In genomic region chr6:41705329-41705995, GRCh38 we compare ENCODE assay signal across 10 cellular contexts. TPM values are rescaled to one million over a fixed set of nuclear protein-coding genes. Genes with fewer than 3 reads are reported as not detected.
DNase-seq lines count a peak whose midpoint lies in the region.
"Had no signal": no experiment of that assay in that cellular context is flagged by ENCODE, and none has a peak within 500 bp of the region (broad histone marks: within the 10 kb centered on the region; RNA-seq: fewer than 3 reads in every experiment).

No MANE protein-coding gene starts in this region.

- peaks cover 7% of the 10 kb centered on the region for H3K36me3 Mint-ChIP-seq in activated naive CD4-positive, alpha-beta T cell treated with anti-CD3 and anti-CD28 coated beads, Interleukin-2, amount 10 ng/mL, durations not matched to agents 7 days and 5 days
- peaks cover 55% of the 10 kb centered on the region for H3K36me3 Mint-ChIP-seq in dendritic cell treated with granulocyte-macrophage colony-stimulating factor and Interleukin-4, amounts not matched to agents 40 ng/mL and 50 ng/mL, for 4 days (ENCODE audit: low read depth)

- 63% methylated on average over 11 of the region's 11 CpGs for WGBS in urinary bladder

- no peaks in the 10 kb centered on the region for H3K27me3 Mint-ChIP-seq in activated naive CD4-positive, alpha-beta T cell treated with anti-CD3 and anti-CD28 coated beads, Interleukin-2, amount 10 ng/mL, durations not matched to agents 7 days and 5 days
- H3K27me3 Mint-ChIP-seq in dendritic cell treated with granulocyte-macrophage colony-stimulating factor and Interleukin-4, amounts not matched to agents 40 ng/mL and 50 ng/mL, for 4 days, result no peaks in the 10 kb centered on the region

- intact Hi-C loops in dendritic cell treated with granulocyte-macrophage colony-stimulating factor and Interleukin-4, amounts not matched to agents 40 ng/mL and 50 ng/mL, for 4 days (cut with micrococcal nuclease), result no loop called here

- H3K27ac Mint-ChIP-seq in activated naive CD4-positive, alpha-beta T cell treated with anti-CD3 and anti-CD28 coated beads, Interleukin-2, amount 10 ng/mL, durations not matched to agents 7 days and 5 days, result peak overlapping the region; percentile 38
- H3K27ac Mint-ChIP-seq in dendritic cell treated with granulocyte-macrophage colony-stimulating factor and Interleukin-4, amounts not matched to agents 40 ng/mL and 50 ng/mL, for 4 days, result peak overlapping the region; percentile 88

- H3K9me3 ChIP-seq in muscle layer of colon (ENCODE audit: low read length), result no peaks in the 10 kb centered on the region

- peaks cover 46% of the 10 kb centered on the region for H3K4me1 Mint-ChIP-seq in activated naive CD4-positive, alpha-beta T cell treated with anti-CD3 and anti-CD28 coated beads, Interleukin-2, amount 10 ng/mL, durations not matched to agents 7 days and 5 days
- peaks cover 85% of the 10 kb centered on the region for H3K4me1 Mint-ChIP-seq in dendritic cell treated with granulocyte-macrophage colony-stimulating factor and Interleukin-4, amounts not matched to agents 40 ng/mL and 50 ng/mL, for 4 days (ENCODE audit: low read depth)

- no peaks in the 10 kb centered on the region for H3K9me3 Mint-ChIP-seq in activated naive CD4-positive, alpha-beta T cell treated with anti-CD3 and anti-CD28 coated beads, Interleukin-2, amount 10 ng/mL, durations not matched to agents 7 days and 5 days
- H3K9me3 Mint-ChIP-seq in dendritic cell treated with granulocyte-macrophage colony-stimulating factor and Interleukin-4, amounts not matched to agents 40 ng/mL and 50 ng/mL, for 4 days, result no peaks in the 10 kb centered on the region

- no peak for DNase-seq in activated naive CD4-positive, alpha-beta T cell treated with anti-CD3 and anti-CD28 coated beads, Interleukin-2, amount 10 ng/mL, durations not matched to agents 7 days and 5 days
- no peak for DNase-seq in activated naive CD4-positive, alpha-beta T cell (lab: John Stamatoyannopoulos, UW)
- DNase-seq in DMS79 (lab: John Stamatoyannopoulos, UW), result no peak
- DNase-seq in iPS-NIHi11 (ENCODE audit: low spot score), result no peak
- no peak for DNase-seq in AML-193 (lab: John Stamatoyannopoulos, UW)
- DNase-seq: effector CD8-positive, alpha-beta T cell had no signal

- H3K9ac ChIP-seq in muscle layer of colon (ENCODE audit: low read length), result peak overlapping the region; percentile 60

- no peaks in the 10 kb centered on the region for H3K36me3 ChIP-seq in muscle layer of colon (ENCODE audit: insufficient read depth, low read length)
- H3K36me3 ChIP-seq in urinary bladder (ENCODE audit: insufficient read depth), result peaks cover 2% of the 10 kb centered on the region

- peak overlapping the region in 1 of 2 donors; percentile 28 for H3K4me3 ChIP-seq in muscle layer of colon (ENCODE audit: low read depth in 1 of 2, low read length in 2 of 2)
- H3K4me3 ChIP-seq in urinary bladder (ENCODE audit: low read depth, low read length), result no peak overlapping the region

- H3K27ac ChIP-seq in muscle layer of colon (ENCODE audit: low read depth, low read length) (peak overlapping the region; percentile 89), urinary bladder (ENCODE audit: low read depth) (peak overlapping the region; percentile 54)

- H3K4me3 Mint-ChIP-seq in activated naive CD4-positive, alpha-beta T cell treated with anti-CD3 and anti-CD28 coated beads, Interleukin-2, amount 10 ng/mL, durations not matched to agents 7 days and 5 days, result no peak overlapping the region
- peak overlapping the region; percentile 49 for H3K4me3 Mint-ChIP-seq in dendritic cell treated with granulocyte-macrophage colony-stimulating factor and Interleukin-4, amounts not matched to agents 40 ng/mL and 50 ng/mL, for 4 days

- peaks cover 68% of the 10 kb centered on the region for H3K4me1 ChIP-seq in muscle layer of colon (ENCODE audit: insufficient read depth, low read length)
- H3K4me1 ChIP-seq in urinary bladder (ENCODE audit: insufficient read depth), result no peaks in the 10 kb centered on the region

- CTCF ChIA-PET in activated naive CD4-positive, alpha-beta T cell treated with anti-CD3 and anti-CD28 coated beads, Interleukin-2, amount 10 ng/mL, durations not matched to agents 7 days and 5 days (lab: Charles Lee), result interaction anchor here (0.6 to 3.4 kb wide), 10 partner anchors 10 to 115 kb away, joined by 3 to 30 read pairs (median 8); partner anchors contain the start of gene TFEB

- H3K27me3 ChIP-seq in muscle layer of colon (ENCODE audit: control insufficient read depth in 1 of 2, insufficient read depth in 2 of 2, low read length in 2 of 2), result no peaks in the 10 kb centered on the region

RNA-seq across cellular contexts. Expression of gene TFEB, which starts 29.9 kb away (rescaled TPM):
- 4.3 TPM for total RNA-seq in urinary bladder
- 25.4 TPM for polyA plus RNA-seq in urinary bladder

RNA-seq across cellular contexts. Expression of gene PGC, which starts 41.7 kb away (rescaled TPM):
- total RNA-seq in urinary bladder, result not detected
- not detected for polyA plus RNA-seq in urinary bladder
- total RNA-seq: lung microvascular endothelial cell had no signal
